16 cellular contexts compared by ENCODE assay signal in genomic region chr1:207031632-207032258, GRCh38. TPM values are rescaled to one million over a fixed set of nuclear protein-coding genes. Genes with fewer than 3 reads are reported as not detected.
DNase-seq lines count a peak whose midpoint lies in the region; ATAC-seq, FAIRE-seq and TF ChIP-seq lines count a peak whose summit lies in the region.
"Had no signal": no experiment of that assay in that cellular context is flagged by ENCODE, and none has a peak within 500 bp of the region (broad histone marks: within the 10 kb centered on the region; RNA-seq: fewer than 3 reads in every experiment).

No MANE protein-coding gene starts in this region.

- no peaks in the 10 kb centered on the region for H3K4me1 Mint-ChIP-seq in glutamatergic neuron (ENCODE audit: low read depth, unreplicated experiment)
- H3K4me1 Mint-ChIP-seq: activated naive CD4-positive, alpha-beta T cell treated with anti-CD3 and anti-CD28 coated beads, Interleukin-2, amount 50 U/mL, for 24 hours; T-cell had no signal

- FAIRE-seq in keratinocyte (lab: Jason Lieb, UNC), result peak; percentile 57

- WGBS in HUES64, result 90% methylated on average over 7 of the region's 7 CpGs

- CTCF ChIA-PET in GM10248 (lab: Yijun Ruan, JAX), result interaction anchor here (0.9 to 6.1 kb wide), 5 partner anchors 15 to 166 kb away, joined by 3 to 25 read pairs (median 4); partner anchors contain the start of gene IL20

- no peak for TF ChIP-seq CTCF in RWPE2 (IDR thresholded peaks at IDR 0.05; ENCODE audit: poor library complexity, severe bottlenecking)
- TF ChIP-seq CTCF in keratinocyte (optimal IDR thresholded peaks at IDR 0.05 in 1 of 3, IDR thresholded peaks at IDR 0.05 in 1 of 3, conservative IDR thresholded peaks at IDR 0.05 in 1 of 3; ENCODE audit: extremely low read depth in 1 of 3, insufficient read depth in 2 of 3, low read length in 3 of 3), result no peak
- TF ChIP-seq CTCF in glutamatergic neuron (IDR thresholded peaks at IDR 0.05; ENCODE audit: partially characterized antibody, unreplicated experiment), result no peak
- TF ChIP-seq CTCF in GM10248 (IDR thresholded peaks at IDR 0.05; ENCODE audit: control extremely low read depth, extremely low read depth, low read depth, missing control alignments), result no peak

- no peak overlapping the region for H3K27ac ChIP-seq in HUES64 (ENCODE audit: low read depth, low read length)
- H3K27ac ChIP-seq in RWPE2 (ENCODE audit: poor library complexity, severe bottlenecking), result peak overlapping the region; percentile 97
- peak overlapping the region; percentile 99 for H3K27ac ChIP-seq in keratinocyte (ENCODE audit: control insufficient read depth, insufficient read depth, low read length)
- peak overlapping the region; percentile 14 to 93 (median 85) for H3K27ac ChIP-seq in skin epidermis

- H3K4me3 ChIP-seq in HUES64 (ENCODE audit: low read length) (peak overlapping the region; percentile 22), RWPE2 (ENCODE audit: severe bottlenecking) (peak overlapping the region; percentile 55), keratinocyte (ENCODE audit: control insufficient read depth in 2 of 3, extremely low read depth in 1 of 3, insufficient read depth in 2 of 3, low read depth in 1 of 3, low read length in 3 of 3) (peak overlapping the region; percentile 70 to 94 (median 81)), skin epidermis (peak overlapping the region; percentile 19 to 55 (median 31))
- H3K4me3 ChIP-seq: MG63 had no signal

- H3K27me3 ChIP-seq in HUES64 (ENCODE audit: insufficient read depth, low read length) (no peaks in the 10 kb centered on the region), RWPE2 (ENCODE audit: insufficient read depth, poor library complexity, severe bottlenecking) (no peaks in the 10 kb centered on the region), keratinocyte (ENCODE audit: control insufficient read depth, extremely low read depth, insufficient read depth, low read length) (no peaks in the 10 kb centered on the region)
- H3K27me3 ChIP-seq: MG63 had no signal

- no peak for ATAC-seq in RWPE2 (ENCODE audit: low read depth)
- ATAC-seq: T-cell had no signal

- peaks cover 1% of the 10 kb centered on the region for H3K27me3 Mint-ChIP-seq in glutamatergic neuron (ENCODE audit: unreplicated experiment)

- H3K9ac ChIP-seq in HUES64 (ENCODE audit: low read depth, low read length), result no peak overlapping the region
- H3K9ac ChIP-seq in keratinocyte (ENCODE audit: control insufficient read depth, extremely low read depth, insufficient read depth, low read length), result peak overlapping the region; percentile 93

- H3K4me3 Mint-ChIP-seq in glutamatergic neuron (ENCODE audit: unreplicated experiment), result no peak overlapping the region
- H3K4me3 Mint-ChIP-seq: activated CD4-positive, alpha-beta memory T cell treated with anti-CD3 and anti-CD28 coated beads, Interleukin-2, amount 10 ng/mL, durations not matched to agents 7 days and 5 days; activated naive CD4-positive, alpha-beta T cell treated with anti-CD3 and anti-CD28 coated beads, Interleukin-2, amount 50 U/mL, for 24 hours; HFFc6; T-cell had no signal

- H3K36me3 ChIP-seq in HUES64 (ENCODE audit: insufficient read depth, low read length) (no peaks in the 10 kb centered on the region), RWPE2 (ENCODE audit: low read depth) (peaks cover 40% of the 10 kb centered on the region), keratinocyte (ENCODE audit: control insufficient read depth in 2 of 2, extremely low read depth in 1 of 2, insufficient read depth in 2 of 2, low read length in 2 of 2) (peaks cover 1 to 24% of the 10 kb centered on the region in 2 experiments)
- H3K36me3 ChIP-seq: MG63 had no signal

- H3K9me3 ChIP-seq in HUES64 (ENCODE audit: insufficient read depth, low read depth, low read length), result no peaks in the 10 kb centered on the region
- no peaks in the 10 kb centered on the region for H3K9me3 ChIP-seq in RWPE2 (ENCODE audit: severe bottlenecking)
- no peaks in the 10 kb centered on the region for H3K9me3 ChIP-seq in keratinocyte (ENCODE audit: control insufficient read depth, low read depth, low read length)
- H3K9me3 ChIP-seq: MG63 had no signal

- H3K4me2 ChIP-seq in keratinocyte (ENCODE audit: control insufficient read depth, extremely low read depth, insufficient read depth, low read depth, low read length), result peak overlapping the region; percentile 98

- no peak overlapping the region for H3K27ac Mint-ChIP-seq in glutamatergic neuron (ENCODE audit: unreplicated experiment)
- H3K27ac Mint-ChIP-seq: activated CD4-positive, alpha-beta memory T cell treated with anti-CD3 and anti-CD28 coated beads, Interleukin-2, amount 10 ng/mL, durations not matched to agents 7 days and 5 days; activated naive CD4-positive, alpha-beta T cell treated with anti-CD3 and anti-CD28 coated beads, Interleukin-2, amount 50 U/mL, for 24 hours; HFFc6; T-cell had no signal

- DNase-seq in RWPE2 (ENCODE audit: low spot score) (no peak), keratinocyte (ENCODE audit: low read depth, low spot score) (no peak), NCI-H2107 treated with DMSO at 0.1 percent for 48 hours (lab: John Stamatoyannopoulos, UW; ENCODE audit: unreplicated experiment) (no peak), glutamatergic neuron (no peak), pons (ENCODE audit: low spot score) (no peak), GM10248 (ENCODE audit: extremely low spot score) (no peak)
- DNase-seq: activated CD4-positive, alpha-beta memory T cell treated with anti-CD3 and anti-CD28 coated beads, Interleukin-2, amount 10 ng/mL, durations not matched to agents 7 days and 5 days; dermis blood vessel endothelial cell; HFFc6; MG63; NK-92 treated with Interleukin-12 subunit alpha and Interleukin-12 subunit beta, amount 100 ng/mL, for 24 hours; T-cell had no signal

- H3K9me1 ChIP-seq in keratinocyte (ENCODE audit: control insufficient read depth, extremely low read depth, insufficient read depth, low read length), result no peaks in the 10 kb centered on the region

- no peaks in the 10 kb centered on the region for H4K20me1 ChIP-seq in keratinocyte (ENCODE audit: control insufficient read depth, extremely low read depth, insufficient read depth, low read length)

- H3K9me3 Mint-ChIP-seq in glutamatergic neuron (ENCODE audit: unreplicated experiment), result no peaks in the 10 kb centered on the region
- H3K9me3 Mint-ChIP-seq: activated CD4-positive, alpha-beta memory T cell treated with anti-CD3 and anti-CD28 coated beads, Interleukin-2, amount 10 ng/mL, durations not matched to agents 7 days and 5 days; activated naive CD4-positive, alpha-beta T cell treated with anti-CD3 and anti-CD28 coated beads, Interleukin-2, amount 50 U/mL, for 24 hours; HFFc6; T-cell had no signal

- peaks cover 35% of the 10 kb centered on the region for H3K4me1 ChIP-seq in HUES64 (ENCODE audit: insufficient read depth, low read length)
- peaks cover 66% of the 10 kb centered on the region for H3K4me1 ChIP-seq in RWPE2 (ENCODE audit: insufficient read depth, poor library complexity, severe bottlenecking)
- H3K4me1 ChIP-seq in keratinocyte (ENCODE audit: control insufficient read depth, extremely low read depth, insufficient read depth, low read length), result peaks cover 72% of the 10 kb centered on the region

- POLR2A ChIA-PET in GM10248 (lab: Yijun Ruan, JAX), result interaction anchor here (0.5 kb wide), 1 partner anchor 11 kb away, joined by 4 read pairs; no protein-coding TSS in a partner anchor

- no peak overlapping the region for H2AFZ ChIP-seq in keratinocyte (ENCODE audit: control insufficient read depth, low read length)

- H3K36me3 Mint-ChIP-seq in glutamatergic neuron (ENCODE audit: unreplicated experiment), result no peaks in the 10 kb centered on the region
- H3K36me3 Mint-ChIP-seq: activated naive CD4-positive, alpha-beta T cell treated with anti-CD3 and anti-CD28 coated beads, Interleukin-2, amount 50 U/mL, for 24 hours had no signal

- H3K79me2 ChIP-seq in keratinocyte (ENCODE audit: control insufficient read depth, insufficient read depth, low read length), result peaks cover 52% of the 10 kb centered on the region

- dilution Hi-C loops in keratinocyte (cut with MboI; ENCODE audit: extremely low pct_ligation_motif_present, low sequenced_read_pairs), result no loop called here

RNA-seq across cellular contexts. Expression of gene C1orf116, which starts 0.8 kb away (rescaled TPM):
- polyA plus RNA-seq in HUES64 (2013, experiment 1 of 2), result 1.5 TPM
- 2.2 TPM for polyA plus RNA-seq in HUES64 (2013, experiment 2 of 2)
- polyA plus RNA-seq in keratinocyte, result 38.8 to 69.2 TPM (median 65.3 TPM) in 3 replicates
- polyA plus RNA-seq in keratinocyte (2011; ENCODE audit: low read depth), result 55.5 TPM
- polyA plus RNA-seq in keratinocyte (2011; cell fraction: cytosol; rRNA removed), result 46.7 and 49.2 TPM in 2 replicates
- polyA plus RNA-seq in keratinocyte (2011; cell fraction: nucleus; rRNA removed), result 136 and 166 TPM in 2 replicates
- polyA plus RNA-seq in keratinocyte (2012; ENCODE audit: low replicate concordance), result 89.2 and 97.4 TPM in 2 replicates
- polyA minus RNA-seq in keratinocyte, result 45.2 to 149 TPM (median 67.3 TPM) in 3 replicates
- polyA minus RNA-seq in keratinocyte (2011; cell fraction: cytosol; rRNA and poly(A)+ RNA removed), result 29.2 TPM
- 65.2 and 94.2 TPM in 2 replicates for polyA minus RNA-seq in keratinocyte (2011; cell fraction: nucleus; rRNA and poly(A)+ RNA removed)
- total RNA-seq in glutamatergic neuron (ENCODE audit: unreplicated experiment), result not detected
- total RNA-seq: glomerular endothelial cell had no signal

RNA-seq across cellular contexts. Expression of gene YOD1, which starts 19.3 kb away (rescaled TPM):
- 6.5 TPM for polyA plus RNA-seq in HUES64 (2013, experiment 1 of 2)
- polyA plus RNA-seq in HUES64 (2013, experiment 2 of 2), result 7.9 TPM
- polyA plus RNA-seq in keratinocyte, result 3.2 to 5.2 TPM (median 3.4 TPM) in 3 replicates
- polyA plus RNA-seq in keratinocyte (2011; ENCODE audit: low read depth), result 93.0 TPM
- polyA plus RNA-seq in keratinocyte (2011; cell fraction: cytosol; rRNA removed), result 0.71 and 2.0 TPM in 2 replicates
- 7.1 and 10.2 TPM in 2 replicates for polyA plus RNA-seq in keratinocyte (2011; cell fraction: nucleus; rRNA removed)
- 4.4 and 38.4 TPM in 2 replicates for polyA plus RNA-seq in keratinocyte (2012; ENCODE audit: low replicate concordance)
- polyA minus RNA-seq in keratinocyte, result 1.8 to 7.8 TPM (median 3.2 TPM) in 3 replicates
- 2.7 TPM for polyA minus RNA-seq in keratinocyte (2011; cell fraction: cytosol; rRNA and poly(A)+ RNA removed)
- polyA minus RNA-seq in keratinocyte (2011; cell fraction: nucleus; rRNA and poly(A)+ RNA removed), result 8.2 and 14.3 TPM in 2 replicates
- 7.9 TPM for total RNA-seq in glutamatergic neuron (ENCODE audit: unreplicated experiment)

RNA-seq across cellular contexts. Expression of gene PFKFB2, which starts 21.3 kb away (rescaled TPM):
- 5.9 TPM for polyA plus RNA-seq in HUES64 (2013, experiment 1 of 2)
- polyA plus RNA-seq in HUES64 (2013, experiment 2 of 2), result 7.8 TPM
- polyA plus RNA-seq in keratinocyte, result 8.7 to 13.9 TPM (median 12.2 TPM) in 3 replicates
- polyA plus RNA-seq in keratinocyte (2011; ENCODE audit: low read depth), result 36.2 TPM
- 7.0 and 10.5 TPM in 2 replicates for polyA plus RNA-seq in keratinocyte (2011; cell fraction: cytosol; rRNA removed)
- 22.4 and 25.8 TPM in 2 replicates for polyA plus RNA-seq in keratinocyte (2011; cell fraction: nucleus; rRNA removed)
- polyA plus RNA-seq in keratinocyte (2012; ENCODE audit: low replicate concordance), result 9.1 and 34.8 TPM in 2 replicates
- 8.6 to 27.5 TPM (median 25.9 TPM) in 3 replicates for polyA minus RNA-seq in keratinocyte
- polyA minus RNA-seq in keratinocyte (2011; cell fraction: cytosol; rRNA and poly(A)+ RNA removed), result 8.8 TPM
- polyA minus RNA-seq in keratinocyte (2011; cell fraction: nucleus; rRNA and poly(A)+ RNA removed), result 20.5 and 30.3 TPM in 2 replicates
- total RNA-seq in glutamatergic neuron (ENCODE audit: unreplicated experiment), result 3.6 TPM

RNA-seq across cellular contexts. Expression of gene C4BPB, which starts 56.9 kb away (rescaled TPM):
- polyA plus RNA-seq in HUES64 (2013, experiment 1 of 2), result not detected
- polyA plus RNA-seq in HUES64 (2013, experiment 2 of 2), result 0.51 TPM
- polyA plus RNA-seq in keratinocyte, result not detected in 3 replicates
- not detected for polyA plus RNA-seq in keratinocyte (2011; ENCODE audit: low read depth)
- polyA plus RNA-seq in keratinocyte (2011; cell fraction: cytosol; rRNA removed), result not detected in 2 replicates
- not detected in 2 replicates for polyA plus RNA-seq in keratinocyte (2011; cell fraction: nucleus; rRNA removed)
- polyA plus RNA-seq in keratinocyte (2012; ENCODE audit: low replicate concordance), result not detected in 2 replicates
- not detected in 3 replicates for polyA minus RNA-seq in keratinocyte
- polyA minus RNA-seq in keratinocyte (2011; cell fraction: cytosol; rRNA and poly(A)+ RNA removed), result 3.5 TPM
- polyA minus RNA-seq in keratinocyte (2011; cell fraction: nucleus; rRNA and poly(A)+ RNA removed), result 1.3 and 1.5 TPM in 2 replicates
- not detected for total RNA-seq in glutamatergic neuron (ENCODE audit: unreplicated experiment)
- total RNA-seq: glomerular endothelial cell had no signal

Comparison
In these comparisons a context has a peak if more than half of its experiments do, and no peak if none do; other contexts are left out.
1. H3K4me3 ChIP-seq: peak in every context shown above with its lines; median percentile 81 in keratinocyte; 55 in RWPE2; 31 in skin epidermis; 22 in HUES64.